ENCODE assay signal across 1 cellular context in genomic region chr12:119868992-119869391, GRCh38.
TF ChIP-seq lines count a peak whose summit lies in the region.

No MANE protein-coding gene starts in this region.

TF ChIP-seq in IMR-90, 13 proteins besides CTCF, POLR2A, EP300 and RAD21:
- TF ChIP-seq, protein P1, sequence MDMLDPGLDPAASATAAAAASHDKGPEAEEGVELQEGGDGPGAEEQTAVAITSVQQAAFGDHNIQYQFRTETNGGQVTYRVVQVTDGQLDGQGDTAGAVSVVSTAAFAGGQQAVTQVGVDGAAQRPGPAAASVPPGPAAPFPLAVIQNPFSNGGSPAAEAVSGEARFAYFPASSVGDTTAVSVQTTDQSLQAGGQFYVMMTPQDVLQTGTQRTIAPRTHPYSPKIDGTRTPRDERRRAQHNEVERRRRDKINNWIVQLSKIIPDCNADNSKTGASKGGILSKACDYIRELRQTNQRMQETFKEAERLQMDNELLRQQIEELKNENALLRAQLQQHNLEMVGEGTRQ (IDR thresholded peaks at IDR 0.05; ENCODE audit: low read depth, low read length): no peak
- TF ChIP-seq CHD1 (IDR thresholded peaks at IDR 0.05; ENCODE audit: low read depth, low read length): no peak
- no peak for TF ChIP-seq NFE2L2 (IDR thresholded peaks at IDR 0.05; ENCODE audit: low read depth, low read length)
- no peak for TF ChIP-seq MAFK (IDR thresholded peaks at IDR 0.05; ENCODE audit: low read depth, low read length)
- TF ChIP-seq MXI1 (IDR thresholded peaks at IDR 0.05; ENCODE audit: borderline replicate concordance, low read depth, low read length): no peak
- TF ChIP-seq BHLHE40 (IDR thresholded peaks at IDR 0.05; ENCODE audit: low read depth, low read length): no peak
- no peak for TF ChIP-seq CEBPB (IDR thresholded peaks at IDR 0.05; ENCODE audit: low read depth, low read length)
- no peak for TF ChIP-seq RFX5 (IDR thresholded peaks at IDR 0.05; ENCODE audit: low read depth, low read length)
